In the genomic region with DNA sequence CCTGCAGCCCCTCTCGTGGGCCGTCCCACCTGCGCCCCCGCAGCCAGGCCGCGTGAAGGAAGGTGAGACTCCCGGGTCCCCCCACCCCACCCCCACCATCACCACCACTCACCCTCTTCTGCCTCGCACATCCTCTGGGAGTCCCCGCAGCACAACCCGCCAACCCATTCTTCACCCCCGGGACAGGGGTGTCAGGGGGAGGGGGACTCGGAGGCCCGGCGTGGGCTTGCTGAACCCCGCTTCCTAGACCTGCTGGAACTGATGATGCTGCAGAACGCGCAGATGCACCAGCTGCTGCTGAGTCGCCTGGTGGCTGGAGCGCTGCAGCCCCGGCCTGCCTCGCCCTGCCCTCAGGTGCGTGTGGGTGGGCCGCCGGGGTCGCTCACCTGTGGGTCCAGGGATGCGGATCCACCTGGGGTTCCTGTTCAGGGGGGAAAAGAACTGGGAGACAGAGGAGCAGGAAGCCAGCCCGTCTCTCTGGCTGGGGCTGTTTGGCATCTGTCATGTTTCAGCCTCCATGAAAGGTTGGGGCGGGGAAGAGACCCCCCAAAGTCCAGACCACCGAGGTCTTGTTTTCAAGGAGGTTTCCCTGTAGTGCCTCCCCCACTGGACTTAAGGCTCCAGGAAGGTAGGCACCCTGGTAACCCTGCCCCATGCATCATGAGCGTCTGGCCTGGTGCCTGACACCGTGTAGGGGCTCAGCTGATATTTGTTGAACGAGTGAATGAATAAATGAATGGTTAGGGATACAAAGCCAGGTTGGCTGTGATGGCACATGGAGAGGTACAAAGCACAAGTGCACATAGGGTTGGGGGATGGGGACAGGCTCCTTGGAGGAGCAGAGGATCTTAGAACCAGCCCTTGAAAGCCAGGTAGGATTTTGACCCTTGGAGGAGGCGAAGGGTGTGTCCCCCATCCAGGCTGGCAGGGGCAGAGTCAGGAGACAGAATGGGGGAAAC, we compare ENCODE assay signal across 8 cellular contexts. TPM values are rescaled to one million over a fixed set of nuclear protein-coding genes. Genes with fewer than 3 reads are reported as not detected.
DNase-seq lines count a peak whose midpoint lies in the region; ATAC-seq and TF ChIP-seq lines count a peak whose summit lies in the region.

No MANE protein-coding gene starts in this region.

- H3K27ac ChIP-seq in AG04450 (ENCODE audit: low read depth, low read length) = no peak overlapping the region
- no peak overlapping the region for H3K27ac ChIP-seq in mucosa of rectum (ENCODE audit: low read depth in 2 of 2, low read length in 2 of 2)

- H3K4me1 Mint-ChIP-seq in IgD-negative memory B cell (peaks cover 5 to 18% (median 13%) of the 10 kb centered on the region in 3 donors), MCF 10A (ENCODE audit: insufficient read depth, unreplicated experiment) (peaks cover 11% of the 10 kb centered on the region)

- H3K4me3 Mint-ChIP-seq in IgD-negative memory B cell (peak overlapping the region; percentile 29 to 90 (median 81)), MCF 10A (ENCODE audit: unreplicated experiment) (peak overlapping the region; percentile 65)

- CTCF ChIA-PET in AG04450 (lab: Charles Lee) (no interaction called here), MCF 10A (lab: Yijun Ruan, JAX) (interaction anchor here (0.6 kb wide), 1 partner anchor 302 kb away, joined by 3 read pairs; no protein-coding TSS in a partner anchor)

- POLR2A ChIA-PET in AG04450 (lab: Yijun Ruan, JAX) = no interaction called here
- POLR2A ChIA-PET in MCF 10A (lab: Yijun Ruan, JAX) = no interaction called here

- H3K36me3 Mint-ChIP-seq in IgD-negative memory B cell = peaks cover 2% of the 10 kb centered on the region
- H3K36me3 Mint-ChIP-seq in MCF 10A (ENCODE audit: insufficient read depth, unreplicated experiment) = no peaks in the 10 kb centered on the region

- no peaks in the 10 kb centered on the region for H3K9me3 ChIP-seq in AG04450 (ENCODE audit: control insufficient read depth, insufficient read depth, low read length)
- no peaks in the 10 kb centered on the region for H3K9me3 ChIP-seq in mucosa of rectum (ENCODE audit: control insufficient read depth in 2 of 2, low read length in 2 of 2)

- H3K9ac ChIP-seq in mucosa of rectum (ENCODE audit: low read depth in 1 of 2, low read length in 2 of 2) = no peak overlapping the region

- H3K4me1 ChIP-seq in mucosa of rectum (ENCODE audit: control insufficient read depth in 2 of 2, insufficient read depth in 2 of 2, low read length in 2 of 2) = peaks cover 10 to 12% of the 10 kb centered on the region in 2 donors

- H3K27me3 ChIP-seq in AG04450 (ENCODE audit: control insufficient read depth, insufficient read depth, low read length) (peaks cover 21% of the 10 kb centered on the region), mucosa of rectum (ENCODE audit: control insufficient read depth in 2 of 2, insufficient read depth in 2 of 2, low read length in 2 of 2) (peaks cover 25 to 29% of the 10 kb centered on the region in 2 donors)

- intact Hi-C loops in MCF 10A (cut with micrococcal nuclease) = no loop called here

- no peak for ATAC-seq in GM19452 (IDR thresholded peaks at IDR 0.05; ENCODE audit: unreplicated experiment)
- ATAC-seq in HG02938 (IDR thresholded peaks at IDR 0.05; ENCODE audit: unreplicated experiment) = no peak

- H3K27me3 Mint-ChIP-seq in IgD-negative memory B cell (peaks cover 17% of the 10 kb centered on the region), MCF 10A (ENCODE audit: insufficient read depth, unreplicated experiment) (peaks cover 56% of the 10 kb centered on the region)

- BruUV-seq in MCF 10A (replicated peaks; lab: Mats Ljungman, UMichigan) = no TSS peak

- H3K27ac Mint-ChIP-seq in IgD-negative memory B cell (peak overlapping the region in 2 of 3 donors; percentile 21 to 65), MCF 10A (ENCODE audit: low read depth, unreplicated experiment) (no peak overlapping the region)

- H3K4me3 ChIP-seq in AG04450 (ENCODE audit: low read depth, low read length) = peak overlapping the region; percentile 74
- H3K4me3 ChIP-seq in mucosa of rectum (ENCODE audit: low read length in 2 of 2) = peak overlapping the region; percentile 73 to 81

- no peak for DNase-seq in AG04450 (ENCODE audit: low read depth, low spot score)
- no peak for DNase-seq in MCF 10A (ENCODE audit: unreplicated experiment)
- no peak for DNase-seq in GF-D8 (lab: John Stamatoyannopoulos, UW)
- no peak for DNase-seq in NCI-H187 treated with DMSO at 0.1 percent for 48 hours (lab: John Stamatoyannopoulos, UW)

- no peaks in the 10 kb centered on the region for H3K36me3 ChIP-seq in mucosa of rectum (ENCODE audit: control insufficient read depth in 2 of 2, insufficient read depth in 2 of 2, low read length in 2 of 2)

- TF ChIP-seq CTCF in AG04450 (IDR thresholded peaks at IDR 0.05; ENCODE audit: low read depth, low read length) (no peak), MCF 10A (IDR thresholded peaks at IDR 0.05; ENCODE audit: unreplicated experiment) (no peak)

- no peaks in the 10 kb centered on the region for H3K9me3 Mint-ChIP-seq in IgD-negative memory B cell
- no peaks in the 10 kb centered on the region for H3K9me3 Mint-ChIP-seq in MCF 10A (ENCODE audit: unreplicated experiment)

RNA-seq across cellular contexts. Expression of gene PRR29, which starts 0.8 kb away (rescaled TPM):
- polyA plus RNA-seq in AG04450 (2011; rRNA removed) (0.15 and 0.19 TPM in 2 replicates), IgD-negative memory B cell (3.2 TPM)
- 0.18 and 0.30 TPM in 2 replicates for polyA minus RNA-seq in AG04450 (2011; rRNA and poly(A)+ RNA removed)
- total RNA-seq in MCF 10A (2022) = not detected in 2 replicates

RNA-seq across cellular contexts. Expression of gene ICAM2, which starts 21.4 kb away (rescaled TPM):
- polyA plus RNA-seq in AG04450 (2011; rRNA removed) = 0.16 and 0.52 TPM in 2 replicates
- polyA minus RNA-seq in AG04450 (2011; rRNA and poly(A)+ RNA removed) = 0.28 TPM in 1 of 2 replicates, not detected in the other
- polyA plus RNA-seq in IgD-negative memory B cell = 183 TPM
- 0.34 TPM in 1 of 2 replicates, not detected in the other for total RNA-seq in MCF 10A (2022)

RNA-seq across cellular contexts. Expression of gene SCN4A, which starts 26.3 kb away (rescaled TPM):
- polyA plus RNA-seq in AG04450 (2011; rRNA removed) = 0.01 TPM in 2 replicates
- 0.05 TPM in 1 of 2 replicates, not detected in the other for polyA minus RNA-seq in AG04450 (2011; rRNA and poly(A)+ RNA removed)
- polyA plus RNA-seq in IgD-negative memory B cell = 0.10 TPM
- total RNA-seq in MCF 10A (2022) = 0.05 TPM in 1 of 2 replicates, not detected in the other

Comparison
In these comparisons a context has a peak if more than half of its experiments do, and no peak if none do; other contexts are left out.
1. RNA of gene ICAM2, which starts 21.4 kb away (polyA plus RNA-seq): 183 TPM in IgD-negative memory B cell (single experiment); 0.16 to 0.52 TPM in AG04450; every median in the first group is over 100 times any median in the second.